In genomic region chr5:142769793-142770649, GRCh38 we compare ENCODE assay signal across 8 cellular contexts. TPM values are rescaled to one million over a fixed set of nuclear protein-coding genes. Genes with fewer than 3 reads are reported as not detected.
DNase-seq lines count a peak whose midpoint lies in the region; ATAC-seq lines count a peak whose summit lies in the region.

A gene with protein sequence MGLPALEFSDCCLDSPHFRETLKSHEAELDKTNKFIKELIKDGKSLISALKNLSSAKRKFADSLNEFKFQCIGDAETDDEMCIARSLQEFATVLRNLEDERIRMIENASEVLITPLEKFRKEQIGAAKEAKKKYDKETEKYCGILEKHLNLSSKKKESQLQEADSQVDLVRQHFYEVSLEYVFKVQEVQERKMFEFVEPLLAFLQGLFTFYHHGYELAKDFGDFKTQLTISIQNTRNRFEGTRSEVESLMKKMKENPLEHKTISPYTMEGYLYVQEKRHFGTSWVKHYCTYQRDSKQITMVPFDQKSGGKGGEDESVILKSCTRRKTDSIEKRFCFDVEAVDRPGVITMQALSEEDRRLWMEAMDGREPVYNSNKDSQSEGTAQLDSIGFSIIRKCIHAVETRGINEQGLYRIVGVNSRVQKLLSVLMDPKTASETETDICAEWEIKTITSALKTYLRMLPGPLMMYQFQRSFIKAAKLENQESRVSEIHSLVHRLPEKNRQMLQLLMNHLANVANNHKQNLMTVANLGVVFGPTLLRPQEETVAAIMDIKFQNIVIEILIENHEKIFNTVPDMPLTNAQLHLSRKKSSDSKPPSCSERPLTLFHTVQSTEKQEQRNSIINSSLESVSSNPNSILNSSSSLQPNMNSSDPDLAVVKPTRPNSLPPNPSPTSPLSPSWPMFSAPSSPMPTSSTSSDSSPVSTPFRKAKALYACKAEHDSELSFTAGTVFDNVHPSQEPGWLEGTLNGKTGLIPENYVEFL (plus strand): TSS chr5:142770377. CDS start chr5:142770762, 385 bp downstream.

- peak; percentile 98 for DNase-seq in DMS53 (lab: John Stamatoyannopoulos, UW)
- peak; percentile 97 for DNase-seq in OCI-M1 (lab: John Stamatoyannopoulos, UW)
- peak; percentile 93 for DNase-seq in activated T-cell treated with anti-CD3 and anti-CD28 coated beads for 48 hours (ENCODE audit: low read depth)
- DNase-seq in epithelial cell of prostate (ENCODE audit: low read depth, low spot score) = peak; percentile 75
- DNase-seq in mucosa of gallbladder (ENCODE audit: low spot score) = peak; percentile 97
- DNase-seq in stimulated activated CD8-positive, alpha-beta memory T cell treated with anti-CD3 and anti-CD28 coated beads, Interleukin-4, amount 100 ng/mL, for 4 hours (ENCODE audit: low read depth in 2 of 2, low spot score in 1 of 2) = peak; percentile 74 to 91

- H3K27ac ChIP-seq in epithelial cell of prostate = peak within 1 kb of the TSS; percentile 51

- no peaks in the 10 kb centered on the region for H3K9me3 Mint-ChIP-seq in IgD-negative memory B cell

- H3K36me3 Mint-ChIP-seq in IgD-negative memory B cell = peaks cover 1% of the 10 kb centered on the region

- peak within 1 kb of the TSS; percentile 90 to 96 (median 93) for H3K27ac Mint-ChIP-seq in IgD-negative memory B cell

- H3K27me3 Mint-ChIP-seq in IgD-negative memory B cell = no peaks in the 10 kb centered on the region

- H3K4me3 Mint-ChIP-seq in IgD-negative memory B cell = peak within 1 kb of the TSS; percentile 98 to 100 (median 100)

- ATAC-seq in GM21529 (IDR thresholded peaks at IDR 0.05; ENCODE audit: unreplicated experiment) = peak; percentile 98

- peaks cover 0 to 15% (median 10%) of the 10 kb centered on the region in 3 donors for H3K4me1 Mint-ChIP-seq in IgD-negative memory B cell

RNA-seq across cellular contexts. Expression of the gene that starts here (rescaled TPM):
- polyA plus RNA-seq in IgD-negative memory B cell = 1.6 TPM
- total RNA-seq in mucosa of gallbladder = 60.3 TPM

Comparison
In these comparisons a context has a peak if more than half of its experiments do, and no peak if none do; other contexts are left out.
1. Peak in every context shown above with its lines: DNase-seq, ATAC-seq and H3K27ac ChIP-seq.